8 cellular contexts compared by ENCODE assay signal in the genomic region with DNA sequence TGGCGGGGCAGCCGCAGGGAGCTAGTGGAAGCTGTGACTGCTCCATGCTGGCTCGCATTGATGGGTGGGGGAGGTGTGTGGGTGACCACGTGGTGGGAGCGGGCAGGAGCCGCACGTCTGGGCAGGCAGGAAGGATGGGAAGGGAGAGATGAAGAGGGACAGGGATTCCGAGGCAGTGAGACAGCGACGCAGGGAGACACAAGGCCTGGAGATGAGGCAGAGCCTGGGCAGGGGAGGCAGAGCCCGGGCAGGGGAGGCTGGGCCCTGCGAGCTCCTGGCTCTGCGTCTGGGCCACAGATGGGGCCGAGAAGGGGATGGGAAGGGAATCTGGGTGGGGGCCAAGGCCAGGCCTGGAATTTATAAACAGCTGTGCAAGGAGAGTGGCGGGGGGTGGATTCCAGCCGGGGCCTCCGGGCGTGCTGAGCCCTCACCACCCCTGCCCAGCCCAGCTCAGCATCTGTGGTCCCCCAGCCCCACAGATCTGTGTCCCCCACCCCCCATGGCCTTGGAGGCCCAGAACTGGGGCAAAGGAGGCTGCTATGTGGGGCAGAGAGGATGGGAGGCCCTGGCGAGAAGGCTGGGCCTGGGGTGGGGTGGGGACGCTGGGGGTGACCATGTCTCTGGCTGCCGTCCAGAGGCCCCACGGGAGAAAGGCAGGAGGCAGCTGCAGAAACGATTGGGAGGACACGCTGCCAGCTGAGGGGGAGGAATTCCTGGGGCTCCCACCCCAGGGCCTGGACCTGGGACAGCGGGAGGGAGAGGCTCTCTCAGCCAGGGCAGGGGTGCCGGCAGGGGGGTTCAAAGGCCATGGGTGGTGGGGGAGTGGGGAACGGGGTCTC.
DNase-seq lines count a peak whose midpoint lies in the region; ATAC-seq lines count a peak whose summit lies in the region.

No MANE protein-coding gene starts in this region.

- intact Hi-C loops in head of caudate nucleus (cut with DNase I), result no loop called here
- intact Hi-C loops in posterior cingulate gyrus (cut with DNase I), result no loop called here

- DNase-seq in EL (peak; percentile 100), T1000 (lab: John Stamatoyannopoulos, UW) (peak; percentile 80), head of caudate nucleus (peak; percentile 24 to 82 (median 65)), posterior cingulate gyrus (peak; percentile 43 to 96 (median 70)), NOMO-1 treated with dmso at 0.1 percent for 144 hours (lab: John Stamatoyannopoulos, UW; ENCODE audit: unreplicated experiment) (no peak), NCI-H187 treated with DMSO at 0.1 percent for 48 hours (lab: John Stamatoyannopoulos, UW) (no peak), NCI-H345 treated with DMSO at 0.1 percent for 48 hours (lab: John Stamatoyannopoulos, UW; ENCODE audit: unreplicated experiment) (no peak)

- no peak for ATAC-seq in HG03565 (IDR thresholded peaks at IDR 0.05; ENCODE audit: unreplicated experiment)

Comparison
In these comparisons a context has a peak if more than half of its experiments do, and no peak if none do; other contexts are left out.
1. DNase-seq: peak in EL (single experiment), T1000 (single experiment), head of caudate nucleus (42 of 42) and posterior cingulate gyrus (10 of 10); none in NOMO-1 treated with dmso at 0.1 percent for 144 hours (single experiment), NCI-H187 treated with DMSO at 0.1 percent for 48 hours (single experiment) and NCI-H345 treated with DMSO at 0.1 percent for 48 hours (single experiment).